15 cellular contexts compared by ENCODE assay signal in genomic region chr18:8176554-8176953, GRCh38.
DNase-seq lines count a peak whose midpoint lies in the region; ATAC-seq and TF ChIP-seq lines count a peak whose summit lies in the region.
"Had no signal": no experiment of that assay in that cellular context is flagged by ENCODE, and none has a peak within 500 bp of the region (broad histone marks: within the 10 kb centered on the region; RNA-seq: fewer than 3 reads in every experiment).

No MANE protein-coding gene starts in this region.

- CTCF ChIA-PET in PC-3 (lab: Charles Lee): no interaction called here

- H3K27me3 ChIP-seq in PC-3 (ENCODE audit: low read length) (no peaks in the 10 kb centered on the region), muscle layer of colon (ENCODE audit: control insufficient read depth in 1 of 2, insufficient read depth in 2 of 2, low read length in 2 of 2) (no peaks in the 10 kb centered on the region), testis (no peaks in the 10 kb centered on the region)
- H3K27me3 ChIP-seq: BLaER1 treated with 17β-estradiol and CSF1 and Interleukin-3, amounts not matched to agents 10 nM and 100 nM; foreskin keratinocyte had no signal

- H4K20me1 ChIP-seq in PC-3 (ENCODE audit: low read length): no peaks in the 10 kb centered on the region
- H4K20me1 ChIP-seq: BLaER1 treated with 17β-estradiol and CSF1 and Interleukin-3, amounts not matched to agents 10 nM and 100 nM had no signal

- no peaks in the 10 kb centered on the region for H3K9me2 ChIP-seq in PC-3 (replicated peaks; ENCODE audit: low read length)

- no peaks in the 10 kb centered on the region for H3F3A ChIP-seq in PC-3 (ENCODE audit: low read length, unreplicated experiment)

- no peaks in the 10 kb centered on the region for H3K9me3 ChIP-seq in PC-3 (ENCODE audit: low read length)
- H3K9me3 ChIP-seq in muscle layer of colon (ENCODE audit: low read length): no peaks in the 10 kb centered on the region
- no peaks in the 10 kb centered on the region for H3K9me3 ChIP-seq in testis

- DNase-seq in PC-3 (no peak), globus pallidus (ENCODE audit: low spot score) (peak; percentile 8), testis (no peak), KBM-7 (no peak), AG08396 (ENCODE audit: low spot score) (no peak)
- DNase-seq: activated CD4-positive, alpha-beta T cell treated with anti-CD3 and anti-CD28 coated beads, Interleukin-2, amount 50 U/mL, for 48 hours; activated naive CD8-positive, alpha-beta T cell treated with anti-CD3 and anti-CD28 coated beads, Interleukin-2, amount 10 ng/mL, durations not matched to agents 7 days and 5 days; activated T-cell treated with anti-CD3 and anti-CD28 coated beads, Interleukin-2, amount 50 U/mL, for 48 hours; central memory CD4-positive, alpha-beta T cell; NCI-H146; NCI-H226 had no signal

- H3K27ac ChIP-seq in PC-3 (ENCODE audit: low read length) (no peak overlapping the region), muscle layer of colon (ENCODE audit: low read depth, low read length) (peak overlapping the region; percentile 12), testis (peak overlapping the region; percentile 67 to 82)
- H3K27ac ChIP-seq: BLaER1 treated with 17β-estradiol and CSF1 and Interleukin-3, amounts not matched to agents 10 nM and 100 nM; foreskin keratinocyte had no signal

- no peak for TF ChIP-seq POLR2A in testis (IDR thresholded peaks at IDR 0.05)

- no peaks in the 10 kb centered on the region for H3K79me2 ChIP-seq in PC-3 (ENCODE audit: low read length)

- intact Hi-C loops in PC-3 (cut with micrococcal nuclease) (loop anchor here (10.0 kb wide), 1 partner anchor 208 kb away; no protein-coding TSS in a partner anchor), testis (cut with DNase I; ENCODE audit: low total_unique reads) (no loop called here)

- BruUV-seq in PC-3 (replicated peaks; lab: Mats Ljungman, UMichigan): no TSS peak

- H3K4me3 ChIP-seq in PC-3 (ENCODE audit: low read length) (no peak overlapping the region), muscle layer of colon (ENCODE audit: low read depth in 1 of 2, low read length in 2 of 2) (no peak overlapping the region), testis (no peak overlapping the region)
- H3K4me3 ChIP-seq: BLaER1 treated with 17β-estradiol and CSF1 and Interleukin-3, amounts not matched to agents 10 nM and 100 nM had no signal

- H3K4me2 ChIP-seq in PC-3 (ENCODE audit: low read length): no peak overlapping the region
- H3K4me2 ChIP-seq: BLaER1 treated with 17β-estradiol and CSF1 and Interleukin-3, amounts not matched to agents 10 nM and 100 nM had no signal

- H3K9ac ChIP-seq in PC-3 (ENCODE audit: low read length): no peak overlapping the region
- no peak overlapping the region for H3K9ac ChIP-seq in muscle layer of colon (ENCODE audit: low read length)
- H3K9ac ChIP-seq: BLaER1 treated with 17β-estradiol and CSF1 and Interleukin-3, amounts not matched to agents 10 nM and 100 nM had no signal

- no peak overlapping the region for H2AFZ ChIP-seq in PC-3 (ENCODE audit: low read length)

- 0 out of 2 replicates have a peak, but pooled peaks cover 6% of the 10 kb centered on the region for H3K4me1 ChIP-seq in PC-3 (ENCODE audit: insufficient read depth, low read length)
- H3K4me1 ChIP-seq in muscle layer of colon (ENCODE audit: insufficient read depth, low read length): peaks cover 39% of the 10 kb centered on the region
- peaks cover 18% of the 10 kb centered on the region for H3K4me1 ChIP-seq in testis
- H3K4me1 ChIP-seq: BLaER1 treated with 17β-estradiol and CSF1 and Interleukin-3, amounts not matched to agents 10 nM and 100 nM; foreskin keratinocyte had no signal

- ATAC-seq in PC-3 (peak; percentile 38; the same call in 1 of the 2 replicates), GM19455 (IDR thresholded peaks at IDR 0.05; ENCODE audit: unreplicated experiment) (no peak)
- ATAC-seq: foreskin keratinocyte had no signal

- POLR2A ChIA-PET in PC-3 (lab: Charles Lee; ENCODE audit: unreplicated experiment): interaction anchor here (0.6 to 0.7 kb wide), 2 partner anchors 16 to 127 kb away, joined by 3 to 4 read pairs; no protein-coding TSS in a partner anchor

- in situ Hi-C loops in KBM-7 (cut with MboI; ENCODE audit: low pct_unique_long_range_greater_than_20kb, low sequenced_read_pairs): no loop called here

- H3K36me3 ChIP-seq in PC-3 (ENCODE audit: low read depth, low read length): no peaks in the 10 kb centered on the region
- no peaks in the 10 kb centered on the region for H3K36me3 ChIP-seq in muscle layer of colon (ENCODE audit: insufficient read depth, low read length)
- H3K36me3 ChIP-seq in testis (ENCODE audit: low read depth, missing control alignments): no peaks in the 10 kb centered on the region
- H3K36me3 ChIP-seq: BLaER1 treated with 17β-estradiol and CSF1 and Interleukin-3, amounts not matched to agents 10 nM and 100 nM had no signal

- 58 to 61% methylated on average over 4 of the region's 4 CpGs for WGBS in testis, 2 donors

- no peak for TF ChIP-seq CTCF in PC-3 (conservative IDR thresholded peaks at IDR 0.05; ENCODE audit: low read depth, low read length)
- no peak for TF ChIP-seq CTCF in testis (IDR thresholded peaks at IDR 0.05)
